ENCODE assay signal across 17 cellular contexts in the genomic region with DNA sequence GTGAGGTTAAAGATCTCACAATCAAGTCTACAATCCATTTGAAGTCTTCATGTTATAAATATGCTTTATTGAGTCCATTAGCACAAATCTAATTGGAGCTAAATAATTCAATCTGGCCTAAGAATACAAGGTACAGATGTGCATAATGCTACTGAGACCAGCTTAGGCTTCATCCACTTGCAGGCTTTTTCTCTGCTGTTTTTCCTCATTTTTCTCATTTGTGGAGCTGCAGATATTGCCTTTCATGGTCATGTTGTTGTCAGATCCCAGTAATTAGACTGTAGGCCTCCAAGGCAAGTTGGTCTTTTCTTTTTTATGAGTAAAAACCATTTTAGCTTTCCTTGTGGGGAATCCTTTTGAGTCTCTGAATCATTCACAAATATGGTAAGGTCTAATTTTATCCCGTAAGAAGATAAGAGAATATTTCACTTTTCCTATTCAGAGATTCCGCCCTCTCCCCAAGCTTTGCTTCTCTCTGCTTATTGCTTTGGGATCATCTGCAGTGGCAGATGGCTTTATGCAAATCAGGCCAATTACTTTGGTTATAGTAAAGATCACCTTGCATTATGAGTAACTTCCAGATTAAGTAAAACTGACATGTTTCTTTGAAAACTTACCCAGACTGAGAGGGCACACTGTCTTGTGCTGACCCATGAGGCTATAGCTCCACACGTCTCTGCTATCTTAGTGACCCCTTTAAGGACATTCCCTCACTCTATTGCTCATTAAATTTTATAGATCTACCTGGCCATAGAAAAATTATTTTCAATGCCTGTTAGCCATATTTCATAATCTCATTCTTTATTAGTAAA.
"Had no signal": no experiment of that assay in that cellular context is flagged by ENCODE, and none has a peak within 500 bp of the region (broad histone marks: within the 10 kb centered on the region; RNA-seq: fewer than 3 reads in every experiment).

No MANE protein-coding gene starts in this region.

- ATAC-seq: activated CD8-positive, alpha-beta T cell treated with anti-CD3 and anti-CD28 coated beads for 36 hours; activated T-cell treated with anti-CD3 and anti-CD28 coated beads, Interleukin-2, amount 50 U/mL, for 72 hours; left lung; natural killer cell had no signal

- H3K27ac ChIP-seq: esophagus squamous epithelium, left lung, neutrophil, tibial nerve had no signal

- H3K36me3 ChIP-seq: esophagus squamous epithelium, left lung, neutrophil, tibial nerve, uterus had no signal

- DNase-seq: activated CD8-positive, alpha-beta T cell treated with anti-CD3 and anti-CD28 coated beads for 36 hours; activated gamma-delta T cell treated with Interleukin-2 at 50 U/mL for 16 hours; activated naive CD8-positive, alpha-beta T cell treated with anti-CD3 and anti-CD28 coated beads for 36 hours; activated T-cell treated with anti-CD3 and anti-CD28 coated beads, Interleukin-2, amount 50 U/mL, for 72 hours; amygdala; cortex of kidney; effector CD4-positive, alpha-beta T cell; esophagus squamous epithelium; kidney; left lung; natural killer cell; retina; stimulated activated naive B cell treated with anti-CD40 and anti-IgM and Interleukin-4, amounts not matched to agents 10 μg/mL and 1 μg/mL and 100 μg/mL, for 72 hours; uterus had no signal

- H3K4me3 Mint-ChIP-seq: activated CD8-positive, alpha-beta T cell treated with anti-CD3 and anti-CD28 coated beads for 36 hours; activated naive CD8-positive, alpha-beta T cell treated with anti-CD3 and anti-CD28 coated beads for 36 hours; activated T-cell treated with anti-CD3 and anti-CD28 coated beads, Interleukin-2, amount 50 U/mL, for 72 hours; brain; natural killer cell; stimulated activated naive B cell treated with anti-CD40 and anti-IgM and Interleukin-4, amounts not matched to agents 10 μg/mL and 1 μg/mL and 100 μg/mL, for 72 hours had no signal

- H3K27me3 Mint-ChIP-seq: activated CD8-positive, alpha-beta T cell treated with anti-CD3 and anti-CD28 coated beads for 36 hours; activated naive CD8-positive, alpha-beta T cell treated with anti-CD3 and anti-CD28 coated beads for 36 hours; stimulated activated naive B cell treated with anti-CD40 and anti-IgM and Interleukin-4, amounts not matched to agents 10 μg/mL and 1 μg/mL and 100 μg/mL, for 72 hours had no signal

- H3K27me3 ChIP-seq: esophagus squamous epithelium, left lung, neutrophil, tibial nerve, uterus had no signal

- H3K4me3 ChIP-seq: esophagus squamous epithelium, left lung, tibial nerve, uterus had no signal

- H3K27ac Mint-ChIP-seq: activated CD8-positive, alpha-beta T cell treated with anti-CD3 and anti-CD28 coated beads for 36 hours; activated naive CD8-positive, alpha-beta T cell treated with anti-CD3 and anti-CD28 coated beads for 36 hours; activated T-cell treated with anti-CD3 and anti-CD28 coated beads, Interleukin-2, amount 50 U/mL, for 72 hours; natural killer cell had no signal

- H3K4me1 ChIP-seq: esophagus squamous epithelium, uterus had no signal

- H3K9me3 ChIP-seq: esophagus squamous epithelium, neutrophil, tibial nerve, uterus had no signal
